17 cellular contexts compared by ENCODE assay signal in the genomic region with DNA sequence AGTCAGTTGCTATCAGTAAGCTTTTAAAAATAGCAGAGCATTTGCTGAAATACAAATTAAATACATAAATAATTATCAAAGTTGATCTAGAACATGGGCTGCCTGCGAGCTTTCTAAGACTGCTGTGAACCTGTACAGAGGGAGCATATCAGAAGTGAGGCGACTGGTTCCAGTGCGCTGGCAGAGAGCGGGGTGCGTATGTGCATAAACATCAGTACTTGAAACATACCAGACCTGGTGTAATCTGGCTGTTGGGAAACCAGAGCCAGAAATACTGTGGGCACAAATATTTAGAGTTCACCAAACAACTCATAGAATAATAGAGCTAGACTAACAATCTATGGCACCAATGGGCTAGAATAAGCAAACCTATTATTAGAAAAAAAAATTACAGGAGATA. TPM values are rescaled to one million over a fixed set of nuclear protein-coding genes. Genes with fewer than 3 reads are reported as not detected.
DNase-seq lines count a peak whose midpoint lies in the region; ATAC-seq and TF ChIP-seq lines count a peak whose summit lies in the region.
"Had no signal": no experiment of that assay in that cellular context is flagged by ENCODE, and none has a peak within 500 bp of the region (broad histone marks: within the 10 kb centered on the region; RNA-seq: fewer than 3 reads in every experiment).

No MANE protein-coding gene starts in this region.

- peak; percentile 84 for ATAC-seq in Right ventricle myocardium inferior
- ATAC-seq in heart left ventricle = peak; percentile 87 to 93 (median 92)
- ATAC-seq in HG02588 (IDR thresholded peaks at IDR 0.05; ENCODE audit: unreplicated experiment) = no peak
- no peak for ATAC-seq in GM21529 (IDR thresholded peaks at IDR 0.05; ENCODE audit: unreplicated experiment)

- H3K9me3 Mint-ChIP-seq in nephron progenitor cell = no peaks in the 10 kb centered on the region
- H3K9me3 Mint-ChIP-seq: CD8-positive, alpha-beta memory T cell had no signal

- H3K4me3 Mint-ChIP-seq in nephron progenitor cell = no peak overlapping the region
- H3K4me3 Mint-ChIP-seq: CD8-positive, alpha-beta memory T cell had no signal

- H3K4me1 ChIP-seq in heart left ventricle = peaks cover 0 to 5% (median 0%) of the 10 kb centered on the region in 12 donors
- H3K4me1 ChIP-seq in stomach smooth muscle (ENCODE audit: control insufficient read depth, insufficient read depth, low read length) = peaks cover 7% of the 10 kb centered on the region

- intact Hi-C loops in Right ventricle myocardium inferior (cut with DNase I) = no loop called here
- intact Hi-C loops in cardiac septum (cut with DNase I) = no loop called here
- intact Hi-C loops in heart left ventricle (cut with DNase I) = no loop called here

- no peak for TF ChIP-seq POLR2A in heart left ventricle (IDR thresholded peaks at IDR 0.05)

- no peaks in the 10 kb centered on the region for H3K27me3 Mint-ChIP-seq in nephron progenitor cell (ENCODE audit: low read depth, poor library complexity)
- H3K27me3 Mint-ChIP-seq: CD8-positive, alpha-beta memory T cell had no signal

- H3K36me3 ChIP-seq in heart left ventricle (peaks cover 2 to 100% (median 96%) of the 10 kb centered on the region in 9 donors), stomach smooth muscle (ENCODE audit: control insufficient read depth in 2 of 2, insufficient read depth in 2 of 2, low read length in 2 of 2) (peaks cover 43 to 48% of the 10 kb centered on the region in 2 donors)

- H3K4me1 Mint-ChIP-seq in nephron progenitor cell = no peaks in the 10 kb centered on the region

- no peak overlapping the region for H3K4me3 ChIP-seq in heart left ventricle
- H3K4me3 ChIP-seq in stomach smooth muscle (ENCODE audit: low read length in 2 of 2) = no peak overlapping the region
- no peak overlapping the region for H3K4me3 ChIP-seq in coronary artery

- H3K36me3 Mint-ChIP-seq in nephron progenitor cell (ENCODE audit: low read depth) = peaks cover 87% of the 10 kb centered on the region

- H3K27me3 ChIP-seq in heart left ventricle = no peaks in the 10 kb centered on the region
- H3K27me3 ChIP-seq in stomach smooth muscle (ENCODE audit: control insufficient read depth in 1 of 2, insufficient read depth in 2 of 2, low read length in 2 of 2) = no peaks in the 10 kb centered on the region

- TF ChIP-seq CTCF in heart left ventricle (IDR thresholded peaks at IDR 0.05) (no peak), nephron progenitor cell (IDR thresholded peaks at IDR 0.05) (no peak), coronary artery (IDR thresholded peaks at IDR 0.05) (no peak)

- WGBS in heart left ventricle, 4 donors = 57 to 73% (median 64%) methylated on average over 5 of the region's 5 CpGs

- DNase-seq in Right ventricle myocardium inferior (ENCODE audit: missing footprints) (no peak), cardiac septum (ENCODE audit: low spot score) (no peak), heart left ventricle (peak; percentile 44 to 72 (median 60)), nephron progenitor cell (no peak), coronary artery (ENCODE audit: low spot score) (no peak)
- DNase-seq: Calu3; CD8-positive, alpha-beta memory T cell; DMS153; Kasumi-1; NCI-H1694 treated with DMSO at 0.1 percent for 48 hours; NCI-H2081 treated with DMSO at 0.1 percent for 48 hours; NCI-H2171 treated with DMSO at 0.1 percent for 48 hours; SHP77 had no signal

- H3K27ac ChIP-seq in heart left ventricle (peak overlapping the region in 11 of 12 donors; percentile 14 to 77 (median 51)), stomach smooth muscle (ENCODE audit: low read length) (peak overlapping the region; percentile 56), coronary artery (no peak overlapping the region)
- H3K27ac ChIP-seq: C4-2B had no signal

- no peaks in the 10 kb centered on the region for H3K9me3 ChIP-seq in heart left ventricle
- no peaks in the 10 kb centered on the region for H3K9me3 ChIP-seq in stomach smooth muscle (ENCODE audit: control insufficient read depth in 2 of 2, low read length in 2 of 2)

- H3K27ac Mint-ChIP-seq in nephron progenitor cell = peak overlapping the region; percentile 29

- no peak overlapping the region for H3K9ac ChIP-seq in stomach smooth muscle (ENCODE audit: low read length in 2 of 2)

RNA-seq across cellular contexts. Expression of gene PDIA6, which starts 27.3 kb away (rescaled TPM):
- total RNA-seq in Right ventricle myocardium inferior = 125 TPM
- 130 TPM for total RNA-seq in cardiac septum
- total RNA-seq in heart left ventricle = 100 to 1,000 TPM in 6 of 9 donors, 10 to 100 TPM in 3; 78.2 to 178 (median 110) TPM
- polyA plus RNA-seq in heart left ventricle = 100 to 1,000 TPM in 1 of 2 donors, 10 to 100 TPM in 1; 32.0 to 402 TPM

Comparison
In these comparisons a context has a peak if more than half of its experiments do, and no peak if none do; other contexts are left out.
1. DNase-seq: peak in heart left ventricle (5 of 5); none in Right ventricle myocardium inferior (single experiment), cardiac septum (single experiment), nephron progenitor cell (single experiment) and coronary artery (single experiment).
2. ATAC-seq: peak in Right ventricle myocardium inferior (single experiment) and heart left ventricle (4 of 4); none in HG02588 (single experiment) and GM21529 (single experiment).
3. H3K27ac ChIP-seq: peak in heart left ventricle (11 of 12) and stomach smooth muscle (single experiment); none in coronary artery (0 of 2).